In the genomic region with DNA sequence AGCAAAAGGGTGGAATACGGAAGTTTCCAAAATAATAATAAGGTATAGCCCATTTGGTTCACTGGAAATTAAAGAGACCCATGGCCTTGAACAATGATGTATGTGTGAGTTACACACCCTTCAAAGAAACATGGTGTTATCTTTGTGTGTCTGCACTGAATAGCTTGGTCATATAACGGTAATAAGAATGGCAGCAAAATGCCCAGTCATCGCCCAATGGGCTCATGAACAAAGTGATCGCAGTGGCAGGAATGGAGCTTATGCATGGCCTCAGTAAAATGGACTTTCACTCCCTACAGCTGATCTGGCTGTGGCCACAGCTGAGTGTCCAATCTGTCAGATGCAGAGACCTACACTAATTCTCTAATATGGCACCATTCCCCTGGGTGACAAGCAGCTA, we compare ENCODE assay signal across 22 cellular contexts.
"Had no signal": no experiment of that assay in that cellular context is flagged by ENCODE, and none has a peak within 500 bp of the region (broad histone marks: within the 10 kb centered on the region; RNA-seq: fewer than 3 reads in every experiment).

No MANE protein-coding gene starts in this region.

- H3K9me3 ChIP-seq: esophagus muscularis mucosa, gastroesophageal sphincter, heart right ventricle, left lung, lower lobe of right lung, mucosa of descending colon had no signal

- H3K4me3 ChIP-seq: coronary artery, dorsolateral prefrontal cortex, esophagus muscularis mucosa, gastroesophageal sphincter, heart right ventricle, left lung, lower lobe of right lung, mucosa of descending colon had no signal

- H3K27ac ChIP-seq: coronary artery, dorsolateral prefrontal cortex, esophagus muscularis mucosa, foreskin keratinocyte, gastroesophageal sphincter, heart right ventricle, left lung, lower lobe of right lung had no signal

- H3K4me1 ChIP-seq: esophagus muscularis mucosa, foreskin keratinocyte, gastroesophageal sphincter, heart right ventricle, left lung, lower lobe of right lung had no signal

- H3K36me3 ChIP-seq: esophagus muscularis mucosa, gastroesophageal sphincter, heart right ventricle, left lung, lower lobe of right lung had no signal

- FAIRE-seq: colon, endothelial cell of umbilical vein, frontal cortex, keratinocyte had no signal

- ATAC-seq: foreskin keratinocyte, gastroesophageal sphincter, heart right ventricle, left cardiac atrium, left lung, left ventricle myocardium superior, lower lobe of right lung, mucosa of descending colon had no signal

- H3K27me3 ChIP-seq: left lung had no signal

- DNase-seq: dermis blood vessel endothelial cell; dorsolateral prefrontal cortex; effector CD4-positive, alpha-beta T cell; effector memory CD4-positive, alpha-beta T cell; foreskin keratinocyte; head of caudate nucleus; heart right ventricle; hippocampal formation; left cardiac atrium; left lung; left ventricle myocardium superior; lower lobe of right lung; mesenchymal stem cell; mucosa of descending colon; naive B cell had no signal
